In genomic region chr5:142246-142810, GRCh38 we compare ENCODE assay signal across 2 cellular contexts.
TF ChIP-seq lines count a peak whose summit lies in the region.

No MANE protein-coding gene starts in this region.

TF ChIP-seq in GM23338, 12 proteins besides CTCF, POLR2A, EP300 and RAD21:
- TF ChIP-seq CREB1 (CRISPR knock-in tag; IDR thresholded peaks at IDR 0.05; ENCODE audit: low read depth) (no peak), ZNF331 (CRISPR knock-in tag; IDR thresholded peaks at IDR 0.05; ENCODE audit: low read depth) (no peak), EZH2 (IDR thresholded peaks at IDR 0.05; ENCODE audit: low read depth, unreplicated experiment) (no peak), ZNF462 (CRISPR knock-in tag; IDR thresholded peaks at IDR 0.05) (no peak), STAT1 (IDR thresholded peaks at IDR 0.05; ENCODE audit: unreplicated experiment) (no peak), EZH2phosphoT487 (IDR thresholded peaks at IDR 0.05; ENCODE audit: unreplicated experiment) (no peak), NANOG (IDR thresholded peaks at IDR 0.05; ENCODE audit: borderline replicate concordance) (no peak), REST (IDR thresholded peaks at IDR 0.05; ENCODE audit: unreplicated experiment) (no peak), ETS1 (IDR thresholded peaks at IDR 0.05) (no peak), POLR2AphosphoS5 (IDR thresholded peaks at IDR 0.05; ENCODE audit: low read depth) (no peak), ZNF114 (CRISPR knock-in tag; IDR thresholded peaks at IDR 0.05) (no peak)

TF ChIP-seq in H1, 55 proteins besides CTCF, POLR2A, EP300 and RAD21:
- TF ChIP-seq NRF1 (IDR thresholded peaks at IDR 0.05; ENCODE audit: low read depth, low read length) = no peak
- peak; percentile 64; the same call in 1 of the 2 replicates for TF ChIP-seq POLR2AphosphoS5 (IDR thresholded peaks at IDR 0.05; ENCODE audit: low read depth, low read length)
- 0 out of 2 replicates have a peak, but pooled peaks have one; percentile 11 for TF ChIP-seq USF2 (IDR thresholded peaks at IDR 0.05; ENCODE audit: low read length)
- no peak for TF ChIP-seq CHD1 (IDR thresholded peaks at IDR 0.05; ENCODE audit: low read depth, low read length)
- no peak for TF ChIP-seq YY1 (IDR thresholded peaks at IDR 0.05; ENCODE audit: low read depth, low read length)
- no peak for TF ChIP-seq GTF2F1 (IDR thresholded peaks at IDR 0.05; ENCODE audit: borderline replicate concordance, low read depth, low read length)
